Comparison of ENCODE assay signal across 1 cellular context in genomic region chr5:6907320-6907918, GRCh38.
TF ChIP-seq lines count a peak whose summit lies in the region.

No MANE protein-coding gene starts in this region.

TF ChIP-seq in K562, 482 proteins besides CTCF, POLR2A, EP300 and RAD21 (continued from another document):
- TF ChIP-seq PTRF (tag; IDR thresholded peaks at IDR 0.05) = no peak
- TF ChIP-seq ZNF232 (CRISPR knock-in tag; IDR thresholded peaks at IDR 0.05) = no peak
- TF ChIP-seq CREB3 (tag; conservative IDR thresholded peaks at IDR 0.05; ENCODE audit: low read depth) = no peak
- TF ChIP-seq, protein P1, sequence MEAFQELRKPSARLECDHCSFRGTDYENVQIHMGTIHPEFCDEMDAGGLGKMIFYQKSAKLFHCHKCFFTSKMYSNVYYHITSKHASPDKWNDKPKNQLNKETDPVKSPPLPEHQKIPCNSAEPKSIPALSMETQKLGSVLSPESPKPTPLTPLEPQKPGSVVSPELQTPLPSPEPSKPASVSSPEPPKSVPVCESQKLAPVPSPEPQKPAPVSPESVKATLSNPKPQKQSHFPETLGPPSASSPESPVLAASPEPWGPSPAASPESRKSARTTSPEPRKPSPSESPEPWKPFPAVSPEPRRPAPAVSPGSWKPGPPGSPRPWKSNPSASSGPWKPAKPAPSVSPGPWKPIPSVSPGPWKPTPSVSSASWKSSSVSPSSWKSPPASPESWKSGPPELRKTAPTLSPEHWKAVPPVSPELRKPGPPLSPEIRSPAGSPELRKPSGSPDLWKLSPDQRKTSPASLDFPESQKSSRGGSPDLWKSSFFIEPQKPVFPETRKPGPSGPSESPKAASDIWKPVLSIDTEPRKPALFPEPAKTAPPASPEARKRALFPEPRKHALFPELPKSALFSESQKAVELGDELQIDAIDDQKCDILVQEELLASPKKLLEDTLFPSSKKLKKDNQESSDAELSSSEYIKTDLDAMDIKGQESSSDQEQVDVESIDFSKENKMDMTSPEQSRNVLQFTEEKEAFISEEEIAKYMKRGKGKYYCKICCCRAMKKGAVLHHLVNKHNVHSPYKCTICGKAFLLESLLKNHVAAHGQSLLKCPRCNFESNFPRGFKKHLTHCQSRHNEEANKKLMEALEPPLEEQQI (IDR thresholded peaks at IDR 0.05) = no peak
- no peak for TF ChIP-seq MCM3 (IDR thresholded peaks at IDR 0.05)
- TF ChIP-seq TCF3 (CRISPR knock-in tag; IDR thresholded peaks at IDR 0.05) = no peak
- TF ChIP-seq ZNF197 (CRISPR knock-in tag; IDR thresholded peaks at IDR 0.05; ENCODE audit: low read depth) = no peak
